1 cellular context compared by ENCODE assay signal in the genomic region with DNA sequence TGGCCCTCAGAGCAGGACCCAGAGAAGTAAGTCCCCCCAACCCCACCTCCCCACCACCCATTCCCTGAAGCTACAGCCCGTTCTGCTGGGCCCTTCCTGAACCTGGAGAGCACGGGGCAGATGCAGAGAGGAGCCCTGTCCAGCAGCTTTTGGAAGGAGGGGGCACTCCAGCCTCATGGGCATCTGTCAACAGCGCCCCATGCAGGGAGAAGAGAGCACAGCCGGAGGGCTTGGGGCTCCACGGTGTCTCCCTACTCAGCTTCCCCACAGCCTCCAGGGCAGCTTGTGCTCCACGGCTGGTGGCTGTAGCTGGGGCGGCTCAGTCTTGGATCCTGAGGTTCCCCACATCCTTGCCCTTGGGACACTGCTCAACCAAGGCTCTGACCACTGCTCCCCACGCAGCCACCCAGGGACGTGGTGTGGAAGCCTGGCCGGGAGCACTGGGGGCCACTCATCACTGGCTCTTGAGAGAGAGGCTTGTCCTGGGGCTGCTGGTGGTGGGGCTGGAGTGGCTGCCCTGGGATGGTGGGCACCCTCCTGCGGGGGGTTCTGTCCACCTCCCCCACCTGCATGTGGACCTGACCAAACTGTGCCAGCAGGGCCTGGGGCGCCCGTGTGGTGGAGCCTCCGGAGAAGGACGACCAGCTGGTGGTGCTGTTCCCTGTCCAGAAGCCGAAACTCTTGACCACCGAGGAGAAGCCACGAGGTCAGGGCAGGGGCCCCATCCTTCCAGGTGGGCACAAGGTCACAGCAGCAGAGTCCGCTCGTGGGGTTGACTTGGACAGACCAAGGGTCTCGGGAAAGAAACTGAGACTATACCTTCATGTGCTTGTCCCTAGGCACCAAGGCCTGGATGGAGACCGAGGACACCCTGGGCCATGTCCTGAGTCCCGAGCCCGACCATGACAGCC.
A peak's percentile ranks its signal among the peaks of the same experiment; 100 is the strongest.
TF ChIP-seq lines count a peak whose summit lies in the region.

No MANE protein-coding gene starts in this region.

TF ChIP-seq in H1, 55 proteins besides CTCF, POLR2A, EP300 and RAD21:
- TF ChIP-seq MAX (IDR thresholded peaks at IDR 0.05) (peak; percentile 45; the same call in 1 of the 2 replicates), SIN3A (conservative IDR thresholded peaks at IDR 0.05 in 1 of 2, IDR thresholded peaks at IDR 0.05 in 1 of 2; ENCODE audit: low read depth in 1 of 2, low read length in 2 of 2) (0 out of 4 replicates have a peak, but pooled peaks of 1 of the 2 experiments have one; percentile 47)
- TF ChIP-seq, protein P1, sequence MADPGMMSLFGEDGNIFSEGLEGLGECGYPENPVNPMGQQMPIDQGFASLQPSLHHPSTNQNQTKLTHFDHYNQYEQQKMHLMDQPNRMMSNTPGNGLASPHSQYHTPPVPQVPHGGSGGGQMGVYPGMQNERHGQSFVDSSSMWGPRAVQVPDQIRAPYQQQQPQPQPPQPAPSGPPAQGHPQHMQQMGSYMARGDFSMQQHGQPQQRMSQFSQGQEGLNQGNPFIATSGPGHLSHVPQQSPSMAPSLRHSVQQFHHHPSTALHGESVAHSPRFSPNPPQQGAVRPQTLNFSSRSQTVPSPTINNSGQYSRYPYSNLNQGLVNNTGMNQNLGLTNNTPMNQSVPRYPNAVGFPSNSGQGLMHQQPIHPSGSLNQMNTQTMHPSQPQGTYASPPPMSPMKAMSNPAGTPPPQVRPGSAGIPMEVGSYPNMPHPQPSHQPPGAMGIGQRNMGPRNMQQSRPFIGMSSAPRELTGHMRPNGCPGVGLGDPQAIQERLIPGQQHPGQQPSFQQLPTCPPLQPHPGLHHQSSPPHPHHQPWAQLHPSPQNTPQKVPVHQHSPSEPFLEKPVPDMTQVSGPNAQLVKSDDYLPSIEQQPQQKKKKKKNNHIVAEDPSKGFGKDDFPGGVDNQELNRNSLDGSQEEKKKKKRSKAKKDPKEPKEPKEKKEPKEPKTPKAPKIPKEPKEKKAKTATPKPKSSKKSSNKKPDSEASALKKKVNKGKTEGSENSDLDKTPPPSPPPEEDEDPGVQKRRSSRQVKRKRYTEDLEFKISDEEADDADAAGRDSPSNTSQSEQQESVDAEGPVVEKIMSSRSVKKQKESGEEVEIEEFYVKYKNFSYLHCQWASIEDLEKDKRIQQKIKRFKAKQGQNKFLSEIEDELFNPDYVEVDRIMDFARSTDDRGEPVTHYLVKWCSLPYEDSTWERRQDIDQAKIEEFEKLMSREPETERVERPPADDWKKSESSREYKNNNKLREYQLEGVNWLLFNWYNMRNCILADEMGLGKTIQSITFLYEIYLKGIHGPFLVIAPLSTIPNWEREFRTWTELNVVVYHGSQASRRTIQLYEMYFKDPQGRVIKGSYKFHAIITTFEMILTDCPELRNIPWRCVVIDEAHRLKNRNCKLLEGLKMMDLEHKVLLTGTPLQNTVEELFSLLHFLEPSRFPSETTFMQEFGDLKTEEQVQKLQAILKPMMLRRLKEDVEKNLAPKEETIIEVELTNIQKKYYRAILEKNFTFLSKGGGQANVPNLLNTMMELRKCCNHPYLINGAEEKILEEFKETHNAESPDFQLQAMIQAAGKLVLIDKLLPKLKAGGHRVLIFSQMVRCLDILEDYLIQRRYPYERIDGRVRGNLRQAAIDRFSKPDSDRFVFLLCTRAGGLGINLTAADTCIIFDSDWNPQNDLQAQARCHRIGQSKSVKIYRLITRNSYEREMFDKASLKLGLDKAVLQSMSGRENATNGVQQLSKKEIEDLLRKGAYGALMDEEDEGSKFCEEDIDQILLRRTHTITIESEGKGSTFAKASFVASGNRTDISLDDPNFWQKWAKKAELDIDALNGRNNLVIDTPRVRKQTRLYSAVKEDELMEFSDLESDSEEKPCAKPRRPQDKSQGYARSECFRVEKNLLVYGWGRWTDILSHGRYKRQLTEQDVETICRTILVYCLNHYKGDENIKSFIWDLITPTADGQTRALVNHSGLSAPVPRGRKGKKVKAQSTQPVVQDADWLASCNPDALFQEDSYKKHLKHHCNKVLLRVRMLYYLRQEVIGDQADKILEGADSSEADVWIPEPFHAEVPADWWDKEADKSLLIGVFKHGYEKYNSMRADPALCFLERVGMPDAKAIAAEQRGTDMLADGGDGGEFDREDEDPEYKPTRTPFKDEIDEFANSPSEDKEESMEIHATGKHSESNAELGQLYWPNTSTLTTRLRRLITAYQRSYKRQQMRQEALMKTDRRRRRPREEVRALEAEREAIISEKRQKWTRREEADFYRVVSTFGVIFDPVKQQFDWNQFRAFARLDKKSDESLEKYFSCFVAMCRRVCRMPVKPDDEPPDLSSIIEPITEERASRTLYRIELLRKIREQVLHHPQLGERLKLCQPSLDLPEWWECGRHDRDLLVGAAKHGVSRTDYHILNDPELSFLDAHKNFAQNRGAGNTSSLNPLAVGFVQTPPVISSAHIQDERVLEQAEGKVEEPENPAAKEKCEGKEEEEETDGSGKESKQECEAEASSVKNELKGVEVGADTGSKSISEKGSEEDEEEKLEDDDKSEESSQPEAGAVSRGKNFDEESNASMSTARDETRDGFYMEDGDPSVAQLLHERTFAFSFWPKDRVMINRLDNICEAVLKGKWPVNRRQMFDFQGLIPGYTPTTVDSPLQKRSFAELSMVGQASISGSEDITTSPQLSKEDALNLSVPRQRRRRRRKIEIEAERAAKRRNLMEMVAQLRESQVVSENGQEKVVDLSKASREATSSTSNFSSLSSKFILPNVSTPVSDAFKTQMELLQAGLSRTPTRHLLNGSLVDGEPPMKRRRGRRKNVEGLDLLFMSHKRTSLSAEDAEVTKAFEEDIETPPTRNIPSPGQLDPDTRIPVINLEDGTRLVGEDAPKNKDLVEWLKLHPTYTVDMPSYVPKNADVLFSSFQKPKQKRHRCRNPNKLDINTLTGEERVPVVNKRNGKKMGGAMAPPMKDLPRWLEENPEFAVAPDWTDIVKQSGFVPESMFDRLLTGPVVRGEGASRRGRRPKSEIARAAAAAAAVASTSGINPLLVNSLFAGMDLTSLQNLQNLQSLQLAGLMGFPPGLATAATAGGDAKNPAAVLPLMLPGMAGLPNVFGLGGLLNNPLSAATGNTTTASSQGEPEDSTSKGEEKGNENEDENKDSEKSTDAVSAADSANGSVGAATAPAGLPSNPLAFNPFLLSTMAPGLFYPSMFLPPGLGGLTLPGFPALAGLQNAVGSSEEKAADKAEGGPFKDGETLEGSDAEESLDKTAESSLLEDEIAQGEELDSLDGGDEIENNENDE (IDR thresholded peaks at IDR 0.05; ENCODE audit: insufficient replicate concordance, low read length) = no peak
